In the genomic region with DNA sequence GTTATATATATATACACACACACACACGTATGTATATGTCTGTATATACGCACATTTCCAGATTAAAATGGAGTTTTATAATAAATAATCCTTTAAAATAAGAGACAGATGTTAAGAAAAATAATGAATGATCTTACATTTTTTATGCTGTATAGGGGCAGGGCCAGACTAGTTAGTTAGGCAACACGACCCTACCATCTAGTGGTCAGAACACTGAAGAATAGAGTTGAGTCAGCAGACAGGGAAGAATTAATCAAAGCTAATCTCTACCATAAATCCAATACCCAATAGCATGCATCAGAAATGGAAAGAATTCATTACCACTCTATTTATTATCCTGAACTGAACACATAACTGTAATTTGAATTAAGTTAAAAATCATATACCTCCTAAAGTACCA, we compare ENCODE assay signal across 8 cellular contexts.
A peak's percentile ranks its signal among the peaks of the same experiment; 100 is the strongest.
DNase-seq lines count a peak whose midpoint lies in the region; ATAC-seq and TF ChIP-seq lines count a peak whose summit lies in the region.

No MANE protein-coding gene starts in this region.

- no peak overlapping the region for H3K23ac ChIP-seq in neuronal stem cell (ENCODE audit: low read depth, low read length, poor library complexity)

- no peak overlapping the region for H3K27ac ChIP-seq in GM23338 (ENCODE audit: low read depth)
- H3K27ac ChIP-seq in neuronal stem cell (replicated peaks; ENCODE audit: low read length) = no peak overlapping the region

- H2AFZ ChIP-seq in GM23338 = no peak overlapping the region
- no peak overlapping the region for H2AFZ ChIP-seq in neuronal stem cell (ENCODE audit: low read length)

- peaks cover under 1% of the 10 kb centered on the region for H3K27me3 Mint-ChIP-seq in GM23338 (ENCODE audit: insufficient read depth, low read depth, poor library complexity)

- H4K91ac ChIP-seq in neuronal stem cell (ENCODE audit: low read depth, low read length, poor library complexity) = no peak overlapping the region

- no peaks in the 10 kb centered on the region for H3K9me3 Mint-ChIP-seq in GM23338

- peak; percentile 58 to 69 for TF ChIP-seq CTCF in GM23338 (conservative IDR thresholded peaks at IDR 0.05; ENCODE audit: low read depth in 2 of 2)

- no peaks in the 10 kb centered on the region for H3K79me1 ChIP-seq in neuronal stem cell (ENCODE audit: low read depth, low read length)

- H3K4me1 ChIP-seq in GM23338 (ENCODE audit: insufficient read depth) (no peaks in the 10 kb centered on the region), neuronal stem cell (ENCODE audit: control insufficient read depth in 2 of 2, insufficient read depth in 1 of 2, low read depth in 1 of 2, low read length in 2 of 2) (no peaks in the 10 kb centered on the region)

- H2BK5ac ChIP-seq in neuronal stem cell (ENCODE audit: low read length) = no peak overlapping the region

- H2BK15ac ChIP-seq in neuronal stem cell (ENCODE audit: low read length) = no peak overlapping the region

- no peak overlapping the region for H4K8ac ChIP-seq in neuronal stem cell (ENCODE audit: low read depth, low read length)

- H3K9ac ChIP-seq in neuronal stem cell (ENCODE audit: low read depth, low read length, poor library complexity) = no peak overlapping the region

- H3K36me3 ChIP-seq in GM23338 (ENCODE audit: insufficient read depth) (no peaks in the 10 kb centered on the region), neuronal stem cell (replicated peaks in 1 of 2; ENCODE audit: control insufficient read depth in 2 of 2, insufficient read depth in 2 of 2, low read length in 2 of 2) (no peaks in the 10 kb centered on the region)

- no peak overlapping the region for H2AK5ac ChIP-seq in neuronal stem cell (ENCODE audit: low read depth, low read length)

- no peaks in the 10 kb centered on the region for H3K9me3 ChIP-seq in neuronal stem cell (replicated peaks in 1 of 2; ENCODE audit: control insufficient read depth in 2 of 2, insufficient read depth in 1 of 2, low read depth in 1 of 2, low read length in 2 of 2)

- H3K14ac ChIP-seq in neuronal stem cell (ENCODE audit: low read length) = no peak overlapping the region

- peak; percentile 79 for ATAC-seq in GM23338
- no peak for ATAC-seq in HG03139 (IDR thresholded peaks at IDR 0.05; ENCODE audit: unreplicated experiment)

- no peak overlapping the region for H3K4ac ChIP-seq in neuronal stem cell (ENCODE audit: low read length)

- no peaks in the 10 kb centered on the region for H3K36me3 Mint-ChIP-seq in GM23338 (ENCODE audit: low read depth)

- no CpG with 5 or more reads among the region's 3 CpGs for whole genome bisulfite sequencing in neuronal stem cell (ENCODE audit: extremely low coverage in 2 of 2, insufficient read length in 2 of 2, insufficient replicate concordance in 1 of 2), 2 donors

- in situ Hi-C loops in T47D (cut with HindIII; ENCODE audit: low pct_unique_long_range_greater_than_20kb, low sequenced_read_pairs) = no loop called here

- no peaks in the 10 kb centered on the region for H3K4me1 Mint-ChIP-seq in GM23338

- H3K79me2 ChIP-seq in GM23338 (replicated peaks; ENCODE audit: insufficient read depth) = no peaks in the 10 kb centered on the region

- H3K4me2 ChIP-seq in GM23338 = no peak overlapping the region
- H3K4me2 ChIP-seq in neuronal stem cell (ENCODE audit: insufficient read depth, low read length, poor library complexity, severe bottlenecking) = no peak overlapping the region

- peak; percentile 57 for DNase-seq in GM23338 (ENCODE audit: low spot score)
- DNase-seq in NCI-H69 (lab: John Stamatoyannopoulos, UW) = peak; percentile 83
- peak; percentile 10 to 70 for DNase-seq in T47D (ENCODE audit: low read depth in 1 of 2, low spot score in 1 of 2)
- peak; percentile 14 for DNase-seq in neuronal stem cell (ENCODE audit: low spot score)
- no peak for DNase-seq in mucosa of gallbladder (ENCODE audit: low spot score)
- no peak for DNase-seq in AG08395 (ENCODE audit: low spot score)
- DNase-seq in NCI-H1092 treated with DMSO at 0.1 percent for 48 hours (lab: John Stamatoyannopoulos, UW) = no peak

- H3K4me3 ChIP-seq in GM23338 (no peak overlapping the region), neuronal stem cell (ENCODE audit: low read length in 2 of 2) (no peak overlapping the region)

- H3K27me3 ChIP-seq in GM23338 (ENCODE audit: insufficient read depth) (no peaks in the 10 kb centered on the region), neuronal stem cell (ENCODE audit: control insufficient read depth in 3 of 3, insufficient read depth in 3 of 3, low read depth in 1 of 3, low read length in 3 of 3) (no peaks in the 10 kb centered on the region)

- H3K18ac ChIP-seq in neuronal stem cell (ENCODE audit: low read length) = no peak overlapping the region

- no peaks in the 10 kb centered on the region for H3F3A ChIP-seq in GM23338 (replicated peaks; ENCODE audit: low read depth)

- H4K20me1 ChIP-seq in GM23338 (replicated peaks; ENCODE audit: insufficient read depth) = no peaks in the 10 kb centered on the region

- no peak overlapping the region for H2BK12ac ChIP-seq in neuronal stem cell (ENCODE audit: low read length)

- H2BK120ac ChIP-seq in neuronal stem cell (ENCODE audit: low read depth, low read length) = no peak overlapping the region

- H3K4me3 Mint-ChIP-seq in GM23338 = no peak overlapping the region

- H3K27ac Mint-ChIP-seq in GM23338 = no peak overlapping the region

- no peaks in the 10 kb centered on the region for H3K9me2 ChIP-seq in GM23338 (ENCODE audit: insufficient read depth)

TF ChIP-seq in GM23338, 12 proteins besides CTCF, POLR2A, EP300 and RAD21 (continues in another document):
- TF ChIP-seq NANOG (IDR thresholded peaks at IDR 0.05; ENCODE audit: borderline replicate concordance) = no peak
- TF ChIP-seq, protein P1, sequence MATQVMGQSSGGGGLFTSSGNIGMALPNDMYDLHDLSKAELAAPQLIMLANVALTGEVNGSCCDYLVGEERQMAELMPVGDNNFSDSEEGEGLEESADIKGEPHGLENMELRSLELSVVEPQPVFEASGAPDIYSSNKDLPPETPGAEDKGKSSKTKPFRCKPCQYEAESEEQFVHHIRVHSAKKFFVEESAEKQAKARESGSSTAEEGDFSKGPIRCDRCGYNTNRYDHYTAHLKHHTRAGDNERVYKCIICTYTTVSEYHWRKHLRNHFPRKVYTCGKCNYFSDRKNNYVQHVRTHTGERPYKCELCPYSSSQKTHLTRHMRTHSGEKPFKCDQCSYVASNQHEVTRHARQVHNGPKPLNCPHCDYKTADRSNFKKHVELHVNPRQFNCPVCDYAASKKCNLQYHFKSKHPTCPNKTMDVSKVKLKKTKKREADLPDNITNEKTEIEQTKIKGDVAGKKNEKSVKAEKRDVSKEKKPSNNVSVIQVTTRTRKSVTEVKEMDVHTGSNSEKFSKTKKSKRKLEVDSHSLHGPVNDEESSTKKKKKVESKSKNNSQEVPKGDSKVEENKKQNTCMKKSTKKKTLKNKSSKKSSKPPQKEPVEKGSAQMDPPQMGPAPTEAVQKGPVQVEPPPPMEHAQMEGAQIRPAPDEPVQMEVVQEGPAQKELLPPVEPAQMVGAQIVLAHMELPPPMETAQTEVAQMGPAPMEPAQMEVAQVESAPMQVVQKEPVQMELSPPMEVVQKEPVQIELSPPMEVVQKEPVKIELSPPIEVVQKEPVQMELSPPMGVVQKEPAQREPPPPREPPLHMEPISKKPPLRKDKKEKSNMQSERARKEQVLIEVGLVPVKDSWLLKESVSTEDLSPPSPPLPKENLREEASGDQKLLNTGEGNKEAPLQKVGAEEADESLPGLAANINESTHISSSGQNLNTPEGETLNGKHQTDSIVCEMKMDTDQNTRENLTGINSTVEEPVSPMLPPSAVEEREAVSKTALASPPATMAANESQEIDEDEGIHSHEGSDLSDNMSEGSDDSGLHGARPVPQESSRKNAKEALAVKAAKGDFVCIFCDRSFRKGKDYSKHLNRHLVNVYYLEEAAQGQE (IDR thresholded peaks at IDR 0.05; ENCODE audit: unreplicated experiment) = no peak
- no peak for TF ChIP-seq JUNB (IDR thresholded peaks at IDR 0.05; ENCODE audit: unreplicated experiment)
- TF ChIP-seq EZH2phosphoT487 (IDR thresholded peaks at IDR 0.05; ENCODE audit: unreplicated experiment) = no peak
- TF ChIP-seq CREB1 (CRISPR knock-in tag; IDR thresholded peaks at IDR 0.05; ENCODE audit: low read depth) = no peak
- no peak for TF ChIP-seq ZNF114 (CRISPR knock-in tag; IDR thresholded peaks at IDR 0.05)
- no peak for TF ChIP-seq POLR2AphosphoS5 (IDR thresholded peaks at IDR 0.05; ENCODE audit: low read depth)
- TF ChIP-seq ZNF331 (CRISPR knock-in tag; IDR thresholded peaks at IDR 0.05; ENCODE audit: low read depth) = no peak
- TF ChIP-seq STAT1 (IDR thresholded peaks at IDR 0.05; ENCODE audit: unreplicated experiment) = no peak
- TF ChIP-seq, protein P2, sequence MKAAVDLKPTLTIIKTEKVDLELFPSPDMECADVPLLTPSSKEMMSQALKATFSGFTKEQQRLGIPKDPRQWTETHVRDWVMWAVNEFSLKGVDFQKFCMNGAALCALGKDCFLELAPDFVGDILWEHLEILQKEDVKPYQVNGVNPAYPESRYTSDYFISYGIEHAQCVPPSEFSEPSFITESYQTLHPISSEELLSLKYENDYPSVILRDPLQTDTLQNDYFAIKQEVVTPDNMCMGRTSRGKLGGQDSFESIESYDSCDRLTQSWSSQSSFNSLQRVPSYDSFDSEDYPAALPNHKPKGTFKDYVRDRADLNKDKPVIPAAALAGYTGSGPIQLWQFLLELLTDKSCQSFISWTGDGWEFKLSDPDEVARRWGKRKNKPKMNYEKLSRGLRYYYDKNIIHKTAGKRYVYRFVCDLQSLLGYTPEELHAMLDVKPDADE (IDR thresholded peaks at IDR 0.05) = no peak
- TF ChIP-seq EZH2 (IDR thresholded peaks at IDR 0.05; ENCODE audit: low read depth, unreplicated experiment) = no peak

Comparison
In these comparisons a context has a peak if more than half of its experiments do, and no peak if none do; other contexts are left out.
1. DNase-seq: peak in GM23338 (single experiment), NCI-H69 (single experiment), T47D (2 of 2) and neuronal stem cell (single experiment); none in mucosa of gallbladder (single experiment), AG08395 (single experiment) and NCI-H1092 treated with DMSO at 0.1 percent for 48 hours (single experiment).